In the genomic region with DNA sequence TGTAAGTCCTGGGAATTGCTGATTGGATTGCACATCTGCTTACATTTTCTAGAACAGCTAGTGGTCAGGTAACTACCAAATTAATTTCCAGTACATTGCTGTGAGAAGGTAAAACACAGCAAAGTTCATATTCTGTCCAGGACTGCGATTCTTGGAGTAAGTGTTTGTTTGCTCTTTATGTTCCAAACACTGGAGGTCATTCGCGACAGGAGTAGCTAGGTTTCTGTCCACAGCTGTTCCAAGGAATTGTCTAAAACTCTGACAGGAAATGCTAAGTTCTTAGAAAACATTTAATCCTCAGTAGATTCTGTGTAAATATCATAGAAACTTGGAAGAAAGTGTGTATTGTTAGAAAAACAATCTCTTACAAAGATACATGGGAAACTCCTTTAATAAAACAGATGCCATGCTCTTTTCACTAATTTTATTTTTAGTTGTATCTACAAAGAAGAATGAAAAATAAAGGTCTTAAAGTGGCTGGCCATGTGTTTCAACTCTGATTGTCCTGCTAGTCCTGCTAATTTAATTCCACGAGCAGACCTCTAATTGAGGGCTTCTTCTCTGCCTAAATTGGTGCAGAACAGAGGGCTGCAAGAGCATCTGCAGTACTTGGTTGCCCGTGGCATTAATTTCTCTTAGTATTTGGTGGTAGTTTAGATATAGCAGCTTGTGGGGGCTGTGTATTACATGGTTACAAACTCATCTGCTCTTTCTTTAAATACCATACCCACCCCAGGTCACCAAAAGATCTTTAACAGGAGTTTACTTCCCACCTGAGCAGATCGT, we compare ENCODE assay signal across 1 cellular context.
TF ChIP-seq lines count a peak whose summit lies in the region.

No MANE protein-coding gene starts in this region.

TF ChIP-seq in HepG2, 621 proteins besides CTCF, POLR2A, EP300 and RAD21 (continued from another document):
- TF ChIP-seq, protein P1, sequence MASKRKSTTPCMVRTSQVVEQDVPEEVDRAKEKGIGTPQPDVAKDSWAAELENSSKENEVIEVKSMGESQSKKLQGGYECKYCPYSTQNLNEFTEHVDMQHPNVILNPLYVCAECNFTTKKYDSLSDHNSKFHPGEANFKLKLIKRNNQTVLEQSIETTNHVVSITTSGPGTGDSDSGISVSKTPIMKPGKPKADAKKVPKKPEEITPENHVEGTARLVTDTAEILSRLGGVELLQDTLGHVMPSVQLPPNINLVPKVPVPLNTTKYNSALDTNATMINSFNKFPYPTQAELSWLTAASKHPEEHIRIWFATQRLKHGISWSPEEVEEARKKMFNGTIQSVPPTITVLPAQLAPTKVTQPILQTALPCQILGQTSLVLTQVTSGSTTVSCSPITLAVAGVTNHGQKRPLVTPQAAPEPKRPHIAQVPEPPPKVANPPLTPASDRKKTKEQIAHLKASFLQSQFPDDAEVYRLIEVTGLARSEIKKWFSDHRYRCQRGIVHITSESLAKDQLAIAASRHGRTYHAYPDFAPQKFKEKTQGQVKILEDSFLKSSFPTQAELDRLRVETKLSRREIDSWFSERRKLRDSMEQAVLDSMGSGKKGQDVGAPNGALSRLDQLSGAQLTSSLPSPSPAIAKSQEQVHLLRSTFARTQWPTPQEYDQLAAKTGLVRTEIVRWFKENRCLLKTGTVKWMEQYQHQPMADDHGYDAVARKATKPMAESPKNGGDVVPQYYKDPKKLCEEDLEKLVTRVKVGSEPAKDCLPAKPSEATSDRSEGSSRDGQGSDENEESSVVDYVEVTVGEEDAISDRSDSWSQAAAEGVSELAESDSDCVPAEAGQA (IDR thresholded peaks at IDR 0.05; ENCODE audit: low read depth), result no peak
- TF ChIP-seq, protein P1 (CRISPR knock-in tag; IDR thresholded peaks at IDR 0.05; ENCODE audit: borderline replicate concordance), result no peak
- TF ChIP-seq, protein P2, sequence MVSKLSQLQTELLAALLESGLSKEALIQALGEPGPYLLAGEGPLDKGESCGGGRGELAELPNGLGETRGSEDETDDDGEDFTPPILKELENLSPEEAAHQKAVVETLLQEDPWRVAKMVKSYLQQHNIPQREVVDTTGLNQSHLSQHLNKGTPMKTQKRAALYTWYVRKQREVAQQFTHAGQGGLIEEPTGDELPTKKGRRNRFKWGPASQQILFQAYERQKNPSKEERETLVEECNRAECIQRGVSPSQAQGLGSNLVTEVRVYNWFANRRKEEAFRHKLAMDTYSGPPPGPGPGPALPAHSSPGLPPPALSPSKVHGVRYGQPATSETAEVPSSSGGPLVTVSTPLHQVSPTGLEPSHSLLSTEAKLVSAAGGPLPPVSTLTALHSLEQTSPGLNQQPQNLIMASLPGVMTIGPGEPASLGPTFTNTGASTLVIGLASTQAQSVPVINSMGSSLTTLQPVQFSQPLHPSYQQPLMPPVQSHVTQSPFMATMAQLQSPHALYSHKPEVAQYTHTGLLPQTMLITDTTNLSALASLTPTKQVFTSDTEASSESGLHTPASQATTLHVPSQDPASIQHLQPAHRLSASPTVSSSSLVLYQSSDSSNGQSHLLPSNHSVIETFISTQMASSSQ (IDR thresholded peaks at IDR 0.05; ENCODE audit: low read depth), result no peak
- TF ChIP-seq, protein P2 (CRISPR knock-in tag; IDR thresholded peaks at IDR 0.05; ENCODE audit: borderline replicate concordance), result no peak
- TF ChIP-seq KDM1A (CRISPR knock-in tag; IDR thresholded peaks at IDR 0.05), result no peak
- TF ChIP-seq, protein P3, sequence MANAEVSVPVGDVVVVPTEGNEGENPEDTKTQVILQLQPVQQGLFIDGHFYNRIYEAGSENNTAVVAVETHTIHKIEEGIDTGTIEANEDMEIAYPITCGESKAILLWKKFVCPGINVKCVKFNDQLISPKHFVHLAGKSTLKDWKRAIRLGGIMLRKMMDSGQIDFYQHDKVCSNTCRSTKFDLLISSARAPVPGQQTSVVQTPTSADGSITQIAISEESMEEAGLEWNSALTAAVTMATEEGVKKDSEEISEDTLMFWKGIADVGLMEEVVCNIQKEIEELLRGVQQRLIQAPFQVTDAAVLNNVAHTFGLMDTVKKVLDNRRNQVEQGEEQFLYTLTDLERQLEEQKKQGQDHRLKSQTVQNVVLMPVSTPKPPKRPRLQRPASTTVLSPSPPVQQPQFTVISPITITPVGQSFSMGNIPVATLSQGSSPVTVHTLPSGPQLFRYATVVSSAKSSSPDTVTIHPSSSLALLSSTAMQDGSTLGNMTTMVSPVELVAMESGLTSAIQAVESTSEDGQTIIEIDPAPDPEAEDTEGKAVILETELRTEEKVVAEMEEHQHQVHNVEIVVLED (CRISPR knock-in tag; IDR thresholded peaks at IDR 0.05; ENCODE audit: borderline replicate concordance), result no peak
- TF ChIP-seq KLF16 (CRISPR knock-in tag; IDR thresholded peaks at IDR 0.05), result no peak
- TF ChIP-seq SOX6 (IDR thresholded peaks at IDR 0.05), result no peak
- TF ChIP-seq SOX6 (CRISPR knock-in tag; IDR thresholded peaks at IDR 0.05), result 0 out of 2 replicates have a peak, but pooled peaks have one; percentile 25
- TF ChIP-seq ZSCAN31 (CRISPR knock-in tag; IDR thresholded peaks at IDR 0.05; ENCODE audit: low read depth), result no peak
- TF ChIP-seq ZNF713 (CRISPR knock-in tag; IDR thresholded peaks at IDR 0.05), result no peak
- no peak for TF ChIP-seq EED (CRISPR knock-in tag; IDR thresholded peaks at IDR 0.05)
- TF ChIP-seq ZSCAN12 (CRISPR knock-in tag; IDR thresholded peaks at IDR 0.05), result no peak
- no peak for TF ChIP-seq NBN (conservative IDR thresholded peaks at IDR 0.05)
- peak; percentile 38; the same call in 1 of the 2 replicates for TF ChIP-seq RBFOX2 (IDR thresholded peaks at IDR 0.05; ENCODE audit: low read depth, low read length)
- TF ChIP-seq KLF11 (CRISPR knock-in tag; IDR thresholded peaks at IDR 0.05), result no peak
- TF ChIP-seq SRSF1 (optimal IDR thresholded peaks at IDR 0.05; ENCODE audit: low read depth, low read length), result no peak
- TF ChIP-seq, protein P4, sequence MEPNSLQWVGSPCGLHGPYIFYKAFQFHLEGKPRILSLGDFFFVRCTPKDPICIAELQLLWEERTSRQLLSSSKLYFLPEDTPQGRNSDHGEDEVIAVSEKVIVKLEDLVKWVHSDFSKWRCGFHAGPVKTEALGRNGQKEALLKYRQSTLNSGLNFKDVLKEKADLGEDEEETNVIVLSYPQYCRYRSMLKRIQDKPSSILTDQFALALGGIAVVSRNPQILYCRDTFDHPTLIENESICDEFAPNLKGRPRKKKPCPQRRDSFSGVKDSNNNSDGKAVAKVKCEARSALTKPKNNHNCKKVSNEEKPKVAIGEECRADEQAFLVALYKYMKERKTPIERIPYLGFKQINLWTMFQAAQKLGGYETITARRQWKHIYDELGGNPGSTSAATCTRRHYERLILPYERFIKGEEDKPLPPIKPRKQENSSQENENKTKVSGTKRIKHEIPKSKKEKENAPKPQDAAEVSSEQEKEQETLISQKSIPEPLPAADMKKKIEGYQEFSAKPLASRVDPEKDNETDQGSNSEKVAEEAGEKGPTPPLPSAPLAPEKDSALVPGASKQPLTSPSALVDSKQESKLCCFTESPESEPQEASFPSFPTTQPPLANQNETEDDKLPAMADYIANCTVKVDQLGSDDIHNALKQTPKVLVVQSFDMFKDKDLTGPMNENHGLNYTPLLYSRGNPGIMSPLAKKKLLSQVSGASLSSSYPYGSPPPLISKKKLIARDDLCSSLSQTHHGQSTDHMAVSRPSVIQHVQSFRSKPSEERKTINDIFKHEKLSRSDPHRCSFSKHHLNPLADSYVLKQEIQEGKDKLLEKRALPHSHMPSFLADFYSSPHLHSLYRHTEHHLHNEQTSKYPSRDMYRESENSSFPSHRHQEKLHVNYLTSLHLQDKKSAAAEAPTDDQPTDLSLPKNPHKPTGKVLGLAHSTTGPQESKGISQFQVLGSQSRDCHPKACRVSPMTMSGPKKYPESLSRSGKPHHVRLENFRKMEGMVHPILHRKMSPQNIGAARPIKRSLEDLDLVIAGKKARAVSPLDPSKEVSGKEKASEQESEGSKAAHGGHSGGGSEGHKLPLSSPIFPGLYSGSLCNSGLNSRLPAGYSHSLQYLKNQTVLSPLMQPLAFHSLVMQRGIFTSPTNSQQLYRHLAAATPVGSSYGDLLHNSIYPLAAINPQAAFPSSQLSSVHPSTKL (CRISPR knock-in tag; IDR thresholded peaks at IDR 0.05), result 0 out of 2 replicates have a peak, but pooled peaks have one; percentile 15
- peak; percentile 44; the same call in 1 of the 2 replicates for TF ChIP-seq NFIC (IDR thresholded peaks at IDR 0.05; ENCODE audit: low read length)
- no peak for TF ChIP-seq ZKSCAN1 (IDR thresholded peaks at IDR 0.05; ENCODE audit: low read length)
- no peak for TF ChIP-seq ZNF263 (CRISPR knock-in tag; IDR thresholded peaks at IDR 0.05)
- no peak for TF ChIP-seq REL (CRISPR knock-in tag; conservative IDR thresholded peaks at IDR 0.05)
- no peak for TF ChIP-seq ZNF577 (CRISPR knock-in tag; IDR thresholded peaks at IDR 0.05; ENCODE audit: borderline replicate concordance, low read depth)
- TF ChIP-seq SMYD3 (CRISPR knock-in tag; IDR thresholded peaks at IDR 0.05), result no peak
- TF ChIP-seq HNRNPL (IDR thresholded peaks at IDR 0.05; ENCODE audit: low read depth, low read length), result no peak
- TF ChIP-seq ZFP62 (CRISPR knock-in tag; IDR thresholded peaks at IDR 0.05), result no peak
- TF ChIP-seq, protein P5, sequence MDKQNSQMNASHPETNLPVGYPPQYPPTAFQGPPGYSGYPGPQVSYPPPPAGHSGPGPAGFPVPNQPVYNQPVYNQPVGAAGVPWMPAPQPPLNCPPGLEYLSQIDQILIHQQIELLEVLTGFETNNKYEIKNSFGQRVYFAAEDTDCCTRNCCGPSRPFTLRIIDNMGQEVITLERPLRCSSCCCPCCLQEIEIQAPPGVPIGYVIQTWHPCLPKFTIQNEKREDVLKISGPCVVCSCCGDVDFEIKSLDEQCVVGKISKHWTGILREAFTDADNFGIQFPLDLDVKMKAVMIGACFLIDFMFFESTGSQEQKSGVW (CRISPR knock-in tag; IDR thresholded peaks at IDR 0.05; ENCODE audit: borderline replicate concordance), result no peak
- no peak for TF ChIP-seq ZNF589 (CRISPR knock-in tag; conservative IDR thresholded peaks at IDR 0.05)
- TF ChIP-seq MEF2D (CRISPR knock-in tag; IDR thresholded peaks at IDR 0.05), result no peak
- no peak for TF ChIP-seq CEBPB (IDR thresholded peaks at IDR 0.05; ENCODE audit: borderline replicate concordance, low read depth, low read length)
- TF ChIP-seq NFE2L1 (CRISPR knock-in tag; IDR thresholded peaks at IDR 0.05; ENCODE audit: borderline replicate concordance), result no peak
